In genomic region chr2:180707867-180708205, GRCh38 we compare ENCODE assay signal across 9 cellular contexts.
A peak's percentile ranks its signal among the peaks of the same experiment; 100 is the strongest.
DNase-seq lines count a peak whose midpoint lies in the region; ATAC-seq, FAIRE-seq and TF ChIP-seq lines count a peak whose summit lies in the region.
"Had no signal": no experiment of that assay in that cellular context is flagged by ENCODE, and none has a peak within 500 bp of the region (broad histone marks: within the 10 kb centered on the region; RNA-seq: fewer than 3 reads in every experiment).

No MANE protein-coding gene starts in this region.

- H3K27ac ChIP-seq in GM23248 (no peak overlapping the region), brain microvascular endothelial cell (no peak overlapping the region), pancreas (no peak overlapping the region), ascending aorta (no peak overlapping the region)
- no peak overlapping the region for H3K27ac ChIP-seq in CD4-positive, alpha-beta T cell (ENCODE audit: low read depth, low read length)

- H3K9ac ChIP-seq in GM23248 = no peak overlapping the region

- H3K9me2 ChIP-seq in GM23248 (ENCODE audit: insufficient read depth) = no peaks in the 10 kb centered on the region; the same call in 1 of the 2 replicates

- no peaks in the 10 kb centered on the region for H3K79me2 ChIP-seq in GM23248 (ENCODE audit: insufficient read depth)

- peaks cover 45% of the 10 kb centered on the region for H3K4me1 ChIP-seq in GM23248 (ENCODE audit: insufficient read depth)
- no peaks in the 10 kb centered on the region for H3K4me1 ChIP-seq in pancreas
- no peaks in the 10 kb centered on the region for H3K4me1 ChIP-seq in ascending aorta

- TF ChIP-seq CTCF in brain microvascular endothelial cell (IDR thresholded peaks at IDR 0.05; ENCODE audit: low read depth, low read length, missing control alignments) (no peak), pancreas (IDR thresholded peaks at IDR 0.05) (no peak), ascending aorta (IDR thresholded peaks at IDR 0.05) (no peak)
- TF ChIP-seq CTCF in CD4-positive, alpha-beta T cell (IDR thresholded peaks at IDR 0.05) = no peak

- H3K9me3 Mint-ChIP-seq in CD4-positive, alpha-beta T cell = peaks cover under 1% of the 10 kb centered on the region

- peaks cover 26% of the 10 kb centered on the region for H3F3A ChIP-seq in GM23248 (ENCODE audit: insufficient read depth)

- H3K36me3 ChIP-seq in GM23248 (ENCODE audit: low read depth) (no peaks in the 10 kb centered on the region), brain microvascular endothelial cell (replicated peaks) (no peaks in the 10 kb centered on the region), pancreas (no peaks in the 10 kb centered on the region), ascending aorta (no peaks in the 10 kb centered on the region)

- H3K27me3 ChIP-seq in GM23248 (replicated peaks; ENCODE audit: insufficient read depth) (no peaks in the 10 kb centered on the region), brain microvascular endothelial cell (replicated peaks) (no peaks in the 10 kb centered on the region), pancreas (no peaks in the 10 kb centered on the region), ascending aorta (no peaks in the 10 kb centered on the region)
- no peaks in the 10 kb centered on the region for H3K27me3 ChIP-seq in CD4-positive, alpha-beta T cell (ENCODE audit: control insufficient read depth, insufficient read depth, low read length)

- H3K9me3 ChIP-seq in GM23248 (ENCODE audit: low read depth) (no peaks in the 10 kb centered on the region), pancreas (no peaks in the 10 kb centered on the region), ascending aorta (peaks cover 0 to 2% of the 10 kb centered on the region in 2 donors)
- H3K9me3 ChIP-seq in CD4-positive, alpha-beta T cell (ENCODE audit: control insufficient read depth, low read length) = no peaks in the 10 kb centered on the region

- CTCF ChIA-PET in CD4-positive, alpha-beta T cell (lab: Charles Lee) = no interaction called here

- no peak for FAIRE-seq in pancreas (lab: Jason Lieb, UNC)

- no peaks in the 10 kb centered on the region for H4K20me1 ChIP-seq in GM23248 (ENCODE audit: insufficient read depth)

- no peak overlapping the region for H2AFZ ChIP-seq in GM23248

- H3K4me3 Mint-ChIP-seq in CD4-positive, alpha-beta T cell = no peak overlapping the region

- no peaks in the 10 kb centered on the region for H3K36me3 Mint-ChIP-seq in CD4-positive, alpha-beta T cell (ENCODE audit: low read depth)

- no peak overlapping the region for H3K4me3 ChIP-seq in GM23248
- no peak overlapping the region for H3K4me3 ChIP-seq in brain microvascular endothelial cell (ENCODE audit: low read depth, low read length)
- no peak overlapping the region for H3K4me3 ChIP-seq in pancreas
- no peak overlapping the region for H3K4me3 ChIP-seq in ascending aorta

- DNase-seq in GM23248 (peak; percentile 96), NCI-H2171 treated with DMSO at 0.1 percent for 48 hours (lab: John Stamatoyannopoulos, UW) (peak; percentile 81), brain microvascular endothelial cell (peak; percentile 86), pancreas (peak in 1 of 6 donors; percentile 33), ascending aorta (ENCODE audit: low spot score in 2 of 2) (no peak)
- DNase-seq in CD4-positive, alpha-beta T cell = no peak
- no peak for DNase-seq in activated CD4-positive, alpha-beta T cell treated with anti-CD3 and anti-CD28 coated beads, Interleukin-2, amount 50 U/mL, for 48 hours
- DNase-seq: activated CD8-positive, alpha-beta memory T cell treated with anti-CD3 and anti-CD28 coated beads, Interleukin-2, amount 50 U/mL, for 48 hours had no signal

- POLR2A ChIA-PET in CD4-positive, alpha-beta T cell (lab: Charles Lee) = no interaction called here

- no peaks in the 10 kb centered on the region for H3K27me3 Mint-ChIP-seq in CD4-positive, alpha-beta T cell

- ATAC-seq in pancreas = peak; percentile 36 to 81 (median 66)
- no peak for ATAC-seq in CD4-positive, alpha-beta T cell (ENCODE audit: poor library complexity)
- no peak for ATAC-seq in HG03045 (IDR thresholded peaks at IDR 0.05; ENCODE audit: unreplicated experiment)

- intact Hi-C loops in pancreas (cut with DNase I) = no loop called here
- intact Hi-C loops in ascending aorta (cut with DNase I) = no loop called here
- intact Hi-C loops in CD4-positive, alpha-beta T cell (cut with DNase I, micrococcal nuclease) = no loop called here

- in situ Hi-C loops in GM23248 (cut with MboI) = no loop called here
- in situ Hi-C loops in brain microvascular endothelial cell (cut with HindIII; ENCODE audit: low pct_ligation_motif_present, low sequenced_read_pairs) = no loop called here

- H3K4me1 Mint-ChIP-seq in CD4-positive, alpha-beta T cell (ENCODE audit: low read depth) = no peaks in the 10 kb centered on the region

- no peak overlapping the region for H3K27ac Mint-ChIP-seq in CD4-positive, alpha-beta T cell

- no peak overlapping the region for H3K4me2 ChIP-seq in GM23248 (ENCODE audit: unreplicated experiment)

Comparison
In these comparisons a context has a peak if more than half of its experiments do, and no peak if none do; other contexts are left out.
1. DNase-seq: peak in GM23248 (single experiment), NCI-H2171 treated with DMSO at 0.1 percent for 48 hours (single experiment) and brain microvascular endothelial cell (single experiment); none in ascending aorta (0 of 2), CD4-positive, alpha-beta T cell (0 of 10) and activated CD4-positive, alpha-beta T cell treated with anti-CD3 and anti-CD28 coated beads, Interleukin-2, amount 50 U/mL, for 48 hours (0 of 2).
2. ATAC-seq: peak in pancreas (4 of 4); none in CD4-positive, alpha-beta T cell (single experiment) and HG03045 (single experiment).